In the genomic region with DNA sequence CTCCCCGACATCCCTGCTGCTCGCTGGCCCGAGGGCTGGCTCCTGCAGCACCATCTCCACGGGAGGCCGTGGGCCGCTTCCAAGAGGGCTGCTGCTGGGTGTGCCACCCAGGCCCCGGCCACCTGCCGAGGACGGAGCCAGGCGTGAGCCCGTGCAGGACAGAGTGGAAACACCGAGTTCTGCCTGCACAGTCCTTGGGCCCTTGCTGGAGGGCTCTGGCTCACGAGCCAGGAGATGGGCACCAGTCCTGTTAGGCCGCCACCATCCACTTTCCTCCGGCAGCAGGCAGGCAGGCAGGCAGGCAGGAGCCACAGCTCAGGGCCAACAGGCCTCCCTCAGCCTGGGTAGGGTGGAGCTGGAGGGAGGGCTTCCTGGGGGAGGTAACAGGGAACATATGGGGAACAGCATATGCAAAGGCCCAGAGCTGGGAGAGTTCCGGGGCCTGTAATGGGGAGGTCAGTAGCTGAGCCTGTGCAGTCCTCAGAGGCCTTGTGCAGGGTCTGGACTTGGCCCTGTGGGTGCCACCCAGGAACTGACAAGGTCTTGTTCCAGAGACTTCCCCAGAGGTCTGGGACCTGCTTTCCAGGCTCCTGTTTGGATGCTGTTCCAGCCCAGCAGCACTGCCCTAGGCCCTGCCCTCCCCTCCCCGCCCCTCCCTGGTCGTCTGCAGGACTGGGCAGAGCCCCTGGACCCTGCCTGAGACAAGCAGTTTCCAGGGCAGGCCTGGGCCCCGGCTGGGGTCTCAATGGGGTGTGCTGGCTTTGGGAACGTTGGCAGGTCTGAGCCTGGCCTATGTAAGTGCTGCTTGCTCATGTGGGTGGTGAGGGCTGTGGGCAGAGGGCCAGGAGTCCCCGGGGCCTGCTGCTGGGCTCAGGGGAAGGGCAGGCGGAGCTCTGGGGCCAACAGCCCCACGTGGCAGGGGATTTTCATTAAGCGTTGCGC, we compare ENCODE assay signal across 11 cellular contexts. TPM values are rescaled to one million over a fixed set of nuclear protein-coding genes. Genes with fewer than 3 reads are reported as not detected.
DNase-seq lines count a peak whose midpoint lies in the region; ATAC-seq, FAIRE-seq and TF ChIP-seq lines count a peak whose summit lies in the region.
"Had no signal": no experiment of that assay in that cellular context is flagged by ENCODE, and none has a peak within 500 bp of the region (broad histone marks: within the 10 kb centered on the region; RNA-seq: fewer than 3 reads in every experiment).

No MANE protein-coding gene starts in this region.

- H3K9me3 ChIP-seq in right cardiac atrium (ENCODE audit: control insufficient read depth, low read length) = no peaks in the 10 kb centered on the region
- no peaks in the 10 kb centered on the region for H3K9me3 ChIP-seq in thyroid gland
- H3K9me3 ChIP-seq: spleen had no signal

- H3K36me3 ChIP-seq in thyroid gland = no peaks in the 10 kb centered on the region

- no peaks in the 10 kb centered on the region for H3K27me3 ChIP-seq in HL-60 (ENCODE audit: insufficient read depth, poor library complexity, severe bottlenecking)
- H3K27me3 ChIP-seq in right cardiac atrium (ENCODE audit: control insufficient read depth, insufficient read depth) = no peaks in the 10 kb centered on the region
- no peaks in the 10 kb centered on the region for H3K27me3 ChIP-seq in thyroid gland
- H3K27me3 ChIP-seq: spleen had no signal

- no peak for FAIRE-seq in GM19239 (lab: Jason Lieb, UNC)

- DNase-seq in HL-60 (ENCODE audit: low read depth in 1 of 2, low spot score in 1 of 2) (peak in 1 of 2 experiments; percentile 61), T1000 (lab: John Stamatoyannopoulos, UW) (peak; percentile 18), right cardiac atrium (peak; percentile 60 to 84 (median 82)), thyroid gland (peak; percentile 88 to 89), SW480 (ENCODE audit: low spot score) (no peak), GM19239 (ENCODE audit: insufficient read length, low spot score) (no peak)
- DNase-seq in stimulated activated CD4-positive, alpha-beta T cell treated with anti-CD3 and anti-CD28 coated beads, Interleukin-1b, Interleukin-23, amount 100 ng/mL, for 48 hours = no peak
- DNase-seq: amniotic stem cell; spleen; stimulated activated naive CD4-positive, alpha-beta T cell had no signal

- H3K4me1 ChIP-seq in right cardiac atrium (ENCODE audit: control insufficient read depth, insufficient read depth, low read length) (peaks cover 20% of the 10 kb centered on the region), thyroid gland (peaks cover 54 to 80% of the 10 kb centered on the region in 2 donors)

- H3K27ac ChIP-seq in HL-60 (replicated peaks) (peak overlapping the region; percentile 78), right cardiac atrium (ENCODE audit: low read length) (no peak overlapping the region), thyroid gland (peak overlapping the region in 2 of 3 donors; percentile 29 to 45)

- TF ChIP-seq CTCF in HL-60 (IDR thresholded peaks at IDR 0.05; ENCODE audit: insufficient read depth, low read length) (no peak), thyroid gland (IDR thresholded peaks at IDR 0.05) (no peak)

- TF ChIP-seq POLR2A in thyroid gland (IDR thresholded peaks at IDR 0.05) = no peak

- ATAC-seq in right cardiac atrium = peak; percentile 5 to 9
- ATAC-seq: activated CD4-positive, CD25-positive, alpha-beta regulatory T cell treated with anti-CD3 and anti-CD28 coated beads, Interleukin-2, amount 50 U/mL, for 24 hours had no signal

- H3K4me3 ChIP-seq in HL-60 (replicated peaks; ENCODE audit: insufficient read depth, low read length) = no peak overlapping the region
- H3K4me3 ChIP-seq in right cardiac atrium (ENCODE audit: low read length) = no peak overlapping the region
- no peak overlapping the region for H3K4me3 ChIP-seq in thyroid gland (replicated peaks in 1 of 3)
- H3K4me3 ChIP-seq: spleen had no signal

- WGBS in right cardiac atrium = 66% methylated on average over 25 of the region's 25 CpGs
- WGBS in thyroid gland, 2 donors = 43% methylated on average over 12 of the region's 25 CpGs; no CpG with 5 or more reads in 1 of the 2 donors

- intact Hi-C loops in right cardiac atrium (cut with DNase I) = no loop called here
- intact Hi-C loops in thyroid gland (cut with DNase I) = no loop called here

RNA-seq across cellular contexts. Expression of a gene that starts 32.0 kb away (rescaled TPM):
- total RNA-seq in right cardiac atrium (10 to 100 TPM; 48.1 to 72.3 (median 61.7) TPM), thyroid gland (10 to 100 TPM; 39.4 to 81.3 (median 67.4) TPM)
- polyA plus RNA-seq in right cardiac atrium = 66.0 TPM

Comparison
In these comparisons a context has a peak if more than half of its experiments do, and no peak if none do; other contexts are left out.
1. DNase-seq: peak in T1000 (single experiment), right cardiac atrium (3 of 3) and thyroid gland (2 of 2); none in SW480 (single experiment), GM19239 (single experiment) and stimulated activated CD4-positive, alpha-beta T cell treated with anti-CD3 and anti-CD28 coated beads, Interleukin-1b, Interleukin-23, amount 100 ng/mL, for 48 hours (single experiment).